16 cellular contexts compared by ENCODE assay signal in the genomic region with DNA sequence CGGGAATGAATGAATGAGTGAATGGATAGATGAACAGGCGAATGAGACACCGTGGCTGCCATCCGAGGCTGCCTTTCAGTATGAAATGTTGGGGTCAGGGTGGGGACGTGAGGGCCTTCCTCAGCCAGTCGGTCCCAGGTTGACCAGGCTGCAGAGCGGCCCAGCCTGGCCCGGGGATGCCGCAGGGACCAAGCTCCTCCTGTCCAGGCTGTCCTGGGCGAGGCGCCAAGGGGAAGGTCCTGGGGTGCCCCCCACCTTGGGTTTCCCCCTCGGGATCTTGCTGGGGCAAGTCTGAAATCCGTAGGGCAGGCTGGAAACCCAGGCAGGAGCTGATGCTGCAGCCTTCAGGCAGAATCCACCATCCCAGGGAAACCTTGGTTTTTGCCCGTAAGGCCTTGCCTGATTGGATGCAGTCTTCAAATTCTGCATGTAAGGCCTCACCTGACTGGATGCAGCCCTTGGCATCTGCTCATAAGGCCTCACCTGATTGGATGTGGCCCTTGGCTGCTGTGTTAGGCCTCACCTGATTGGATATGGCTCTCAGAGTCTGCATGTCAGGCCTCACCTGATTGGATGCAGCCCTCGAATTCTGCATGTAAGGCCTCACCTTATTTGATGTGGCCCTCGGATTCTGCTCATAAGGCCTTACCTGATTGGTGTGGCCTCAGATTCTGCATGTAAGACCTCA.
A peak's percentile ranks its signal among the peaks of the same experiment; 100 is the strongest.
DNase-seq lines count a peak whose midpoint lies in the region; ATAC-seq, FAIRE-seq and TF ChIP-seq lines count a peak whose summit lies in the region.
"Had no signal": no experiment of that assay in that cellular context is flagged by ENCODE, and none has a peak within 500 bp of the region (broad histone marks: within the 10 kb centered on the region; RNA-seq: fewer than 3 reads in every experiment).

No MANE protein-coding gene starts in this region.

- CTCF ChIA-PET in HepG2 (lab: Yijun Ruan, JAX; ENCODE audit: low intra/inter-chr PET ratio, low total read pairs) (no interaction called here), GM12878 (lab: Yijun Ruan, JAX) (no interaction called here)

- no peak overlapping the region for H3K4me2 ChIP-seq in HepG2 (ENCODE audit: low read depth, low read length)
- H3K4me2 ChIP-seq in GM12878 (ENCODE audit: control insufficient read depth, insufficient read depth) = no peak overlapping the region

- H3K27me3 ChIP-seq in HepG2 (ENCODE audit: control insufficient read depth in 1 of 2, insufficient read depth in 2 of 2, low read length in 2 of 2) = peaks cover 11 to 66% of the 10 kb centered on the region in 2 experiments; a peak in 4 of 5 replicates
- H3K27me3 ChIP-seq in right lobe of liver = no peaks in the 10 kb centered on the region
- no peaks in the 10 kb centered on the region for H3K27me3 ChIP-seq in GM12878 (replicated peaks in 1 of 2; ENCODE audit: control insufficient read depth in 2 of 2, insufficient read depth in 2 of 2, low read length in 1 of 2)
- H3K27me3 ChIP-seq in testis = no peaks in the 10 kb centered on the region
- H3K27me3 ChIP-seq: breast epithelium had no signal

- no peak for TF ChIP-seq EP300 in HepG2 (IDR thresholded peaks at IDR 0.05; ENCODE audit: low read depth in 2 of 2, low read length in 2 of 2)
- no peak for TF ChIP-seq EP300 in HepG2 (CRISPR knock-in tag; IDR thresholded peaks at IDR 0.05; ENCODE audit: borderline replicate concordance)
- TF ChIP-seq EP300 in GM12878 (IDR thresholded peaks at IDR 0.05; ENCODE audit: borderline replicate concordance in 1 of 2, control insufficient read depth in 1 of 2, low read depth in 2 of 2, low read length in 2 of 2) = no peak

- FAIRE-seq in HepG2 (lab: Jason Lieb, UNC) (no peak), GM12878 (lab: Jason Lieb, UNC) (no peak)

- peaks cover 2% of the 10 kb centered on the region for H3K4me1 ChIP-seq in HepG2 (ENCODE audit: insufficient read depth, low read length)
- H3K4me1 ChIP-seq in right lobe of liver = no peaks in the 10 kb centered on the region
- H3K4me1 ChIP-seq in GM12878 (ENCODE audit: control insufficient read depth, insufficient read depth, low read length) = no peaks in the 10 kb centered on the region
- peaks cover 6% of the 10 kb centered on the region for H3K4me1 ChIP-seq in testis
- H3K4me1 ChIP-seq: breast epithelium had no signal

- H2AFZ ChIP-seq in HepG2 (ENCODE audit: low read length) (no peak overlapping the region), GM12878 (ENCODE audit: control insufficient read depth, low read depth, low read length) (no peak overlapping the region)

- BruUV-seq in HepG2 (replicated peaks; lab: Mats Ljungman, UMichigan) (no TSS peak), GM12878 (replicated peaks; lab: Mats Ljungman, UMichigan) (no TSS peak)

- intact Hi-C loops in HepG2 (cut with micrococcal nuclease; ENCODE audit: unreplicated experiment) (no loop called here), right lobe of liver (cut with DNase I) (no loop called here), GM12878 (cut with micrococcal nuclease; ENCODE audit: unreplicated experiment) (no loop called here), testis (cut with DNase I; ENCODE audit: low total_unique reads) (no loop called here)

- POLR2A ChIA-PET in HepG2 (lab: Yijun Ruan, JAX) (no interaction called here), GM12878 (lab: Charles Lee) (no interaction called here)

- no peak overlapping the region for H3K4me3 ChIP-seq in HepG2 (replicated peaks in 1 of 3; ENCODE audit: insufficient read depth in 1 of 3, low read depth in 2 of 3, low read length in 3 of 3)
- H3K4me3 ChIP-seq in right lobe of liver = no peak overlapping the region
- no peak overlapping the region for H3K4me3 ChIP-seq in Jurkat, Clone E6-1 (ENCODE audit: low read length)
- no peak overlapping the region for H3K4me3 ChIP-seq in GM12878
- H3K4me3 ChIP-seq in testis = no peak overlapping the region
- H3K4me3 ChIP-seq: breast epithelium, thoracic aorta had no signal

- no peaks in the 10 kb centered on the region for H3K79me2 ChIP-seq in HepG2 (ENCODE audit: insufficient read depth, low read length)
- H3K79me2 ChIP-seq in GM12878 (ENCODE audit: control insufficient read depth, insufficient read depth, low read length) = no peaks in the 10 kb centered on the region

- H3K27ac ChIP-seq in HepG2 (ENCODE audit: extremely low read length, insufficient read depth, low read length) (no peak overlapping the region), right lobe of liver (no peak overlapping the region), GM12878 (ENCODE audit: control insufficient read depth, insufficient read depth) (no peak overlapping the region), testis (no peak overlapping the region)
- H3K27ac ChIP-seq: breast epithelium, thoracic aorta had no signal

- RAD21 ChIA-PET in GM12878 (lab: Charles Lee; ENCODE audit: unreplicated experiment) = no interaction called here

- in situ Hi-C loops in HepG2 (cut with HindIII; ENCODE audit: extremely low pct_ligation_motif_present, low pct_unique_long_range_greater_than_20kb) = no loop called here
- in situ Hi-C loops in GM12878 (cut with MboI) = no loop called here

- no peak for TF ChIP-seq CTCF in HepG2 (CRISPR knock-in tag; IDR thresholded peaks at IDR 0.05)
- TF ChIP-seq CTCF in right lobe of liver (IDR thresholded peaks at IDR 0.05) = no peak
- TF ChIP-seq CTCF in GM12878 (IDR thresholded peaks at IDR 0.05 in 2 of 3, conservative IDR thresholded peaks at IDR 0.05 in 1 of 3; ENCODE audit: control insufficient read depth in 2 of 3, extremely low read depth in 1 of 3, insufficient read depth in 1 of 3, low read depth in 3 of 3, low read length in 3 of 3) = no peak
- no peak for TF ChIP-seq CTCF in testis (IDR thresholded peaks at IDR 0.05)

- SMC1A ChIA-PET in GM12878 (lab: Charles Lee; ENCODE audit: uncharacterized antibody, unreplicated experiment) = no interaction called here

- no peak for DNase-seq in HepG2 (ENCODE audit: low spot score)
- no peak for DNase-seq in right lobe of liver
- DNase-seq in Jurkat, Clone E6-1 (ENCODE audit: low read depth, low spot score) = peak; percentile 48
- DNase-seq in GM12878 (ENCODE audit: low read depth, low spot score) = no peak
- DNase-seq in testis = peak; percentile 72
- DNase-seq: activated CD4-positive, CD25-positive, alpha-beta regulatory T cell; activated T-cell treated with anti-CD3 and anti-CD28 coated beads, Interleukin-2, amount 50 U/mL, for 4 hours; H9; Kasumi-1; NCI-H1436 treated with DMSO at 0.1 percent for 48 hours; NCI-H446 treated with DMSO at 0.1 percent for 48 hours had no signal

- ATAC-seq in HepG2 (no peak), right lobe of liver (no peak), GM12878 (no peak), GM18861 (IDR thresholded peaks at IDR 0.05; ENCODE audit: unreplicated experiment) (no peak), HG03521 (IDR thresholded peaks at IDR 0.05; ENCODE audit: unreplicated experiment) (no peak)
- ATAC-seq: sciatic nerve had no signal

- no peaks in the 10 kb centered on the region for H4K20me1 ChIP-seq in HepG2 (ENCODE audit: insufficient read depth, low read length)
- no peaks in the 10 kb centered on the region for H4K20me1 ChIP-seq in GM12878 (ENCODE audit: control insufficient read depth, insufficient read depth)

- H3K9me3 ChIP-seq in HepG2 (ENCODE audit: low read length) (no peaks in the 10 kb centered on the region), right lobe of liver (no peaks in the 10 kb centered on the region), GM12878 (replicated peaks; ENCODE audit: control insufficient read depth, insufficient read depth, low read length) (no peaks in the 10 kb centered on the region; the same call in 2 of the 3 replicates), testis (no peaks in the 10 kb centered on the region)
- H3K9me3 ChIP-seq: breast epithelium, thoracic aorta had no signal

- 28% methylated on average over 11 of the region's 16 CpGs for WGBS in HepG2 (ENCODE audit: low lambda C conversion rate)
- 80% methylated on average over 1 of the region's 16 CpGs for WGBS in right lobe of liver (ENCODE audit: insufficient coverage, low coverage, low lambda C conversion rate, missing lambda C conversion rate)
- WGBS in GM12878 (ENCODE audit: insufficient coverage, insufficient replicate concordance, low lambda C conversion rate, missing lambda C conversion rate) = 39% methylated on average over 16 of the region's 16 CpGs
- 84 to 91% methylated on average over 15 to 16 of the region's 16 CpGs for WGBS in testis, 2 donors

- no peak for TF ChIP-seq RAD21 in HepG2 (CRISPR knock-in tag; IDR thresholded peaks at IDR 0.05)
- no peak for TF ChIP-seq RAD21 in GM12878 (IDR thresholded peaks at IDR 0.05; ENCODE audit: insufficient read depth, low read depth, low read length)

- no peak for TF ChIP-seq POLR2A in HepG2 (IDR thresholded peaks at IDR 0.05; ENCODE audit: insufficient read depth in 1 of 2, low read depth in 2 of 2, low read length in 2 of 2)
- TF ChIP-seq POLR2A in right lobe of liver (IDR thresholded peaks at IDR 0.05) = no peak
- TF ChIP-seq POLR2A in GM12878 (IDR thresholded peaks at IDR 0.05; ENCODE audit: low read depth, low read length) = no peak
- TF ChIP-seq POLR2A in testis (IDR thresholded peaks at IDR 0.05) = no peak

- H3K36me3 ChIP-seq in HepG2 (replicated peaks in 1 of 2; ENCODE audit: control insufficient read depth in 1 of 2, insufficient read depth in 2 of 2, low read length in 2 of 2) = no peaks in the 10 kb centered on the region
- no peaks in the 10 kb centered on the region for H3K36me3 ChIP-seq in right lobe of liver
- H3K36me3 ChIP-seq in GM12878 (ENCODE audit: control insufficient read depth in 2 of 2, insufficient read depth in 2 of 2, low read length in 1 of 2) = no peaks in the 10 kb centered on the region
- no peaks in the 10 kb centered on the region for H3K36me3 ChIP-seq in testis (ENCODE audit: low read depth, missing control alignments)
- H3K36me3 ChIP-seq: breast epithelium, thoracic aorta had no signal

- H3K9ac ChIP-seq in HepG2 (ENCODE audit: insufficient read depth, low read depth, low read length) (no peak overlapping the region), GM12878 (ENCODE audit: control insufficient read depth, insufficient read depth, low read length) (no peak overlapping the region)

TF ChIP-seq in HepG2, 621 proteins besides CTCF, POLR2A, EP300 and RAD21 (continues in another document):
- TF ChIP-seq NFYB (CRISPR knock-in tag; IDR thresholded peaks at IDR 0.05) (peak; percentile 76), ZBTB7A (CRISPR knock-in tag; IDR thresholded peaks at IDR 0.05) (no peak), RFX5 (IDR thresholded peaks at IDR 0.05; ENCODE audit: low read depth, low read length) (no peak), GABPB1 (CRISPR knock-in tag; IDR thresholded peaks at IDR 0.05) (no peak)

TF ChIP-seq in GM12878, 131 proteins besides CTCF, POLR2A, EP300 and RAD21 (continues in another document):
- TF ChIP-seq RUNX3 (IDR thresholded peaks at IDR 0.05; ENCODE audit: low read length) = no peak
- TF ChIP-seq, protein P1, sequence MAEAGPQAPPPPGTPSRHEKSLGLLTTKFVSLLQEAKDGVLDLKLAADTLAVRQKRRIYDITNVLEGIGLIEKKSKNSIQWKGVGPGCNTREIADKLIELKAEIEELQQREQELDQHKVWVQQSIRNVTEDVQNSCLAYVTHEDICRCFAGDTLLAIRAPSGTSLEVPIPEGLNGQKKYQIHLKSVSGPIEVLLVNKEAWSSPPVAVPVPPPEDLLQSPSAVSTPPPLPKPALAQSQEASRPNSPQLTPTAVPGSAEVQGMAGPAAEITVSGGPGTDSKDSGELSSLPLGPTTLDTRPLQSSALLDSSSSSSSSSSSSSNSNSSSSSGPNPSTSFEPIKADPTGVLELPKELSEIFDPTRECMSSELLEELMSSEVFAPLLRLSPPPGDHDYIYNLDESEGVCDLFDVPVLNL (IDR thresholded peaks at IDR 0.05; ENCODE audit: low read depth, low read length) = no peak

Comparison
In these comparisons a context has a peak if more than half of its experiments do, and no peak if none do; other contexts are left out.
1. DNase-seq: peak in Jurkat, Clone E6-1 (single experiment) and testis (single experiment); none in HepG2 (single experiment), right lobe of liver (0 of 3) and GM12878 (single experiment).